1 cellular context compared by ENCODE assay signal in genomic region chr2:227817940-227818568, GRCh38.
A peak's percentile ranks its signal among the peaks of the same experiment; 100 is the strongest.
TF ChIP-seq lines count a peak whose summit lies in the region.

No MANE protein-coding gene starts in this region.

TF ChIP-seq in HepG2, 621 proteins besides CTCF, POLR2A, EP300 and RAD21 (continued from another document and continues in another):
- TF ChIP-seq, protein P1, sequence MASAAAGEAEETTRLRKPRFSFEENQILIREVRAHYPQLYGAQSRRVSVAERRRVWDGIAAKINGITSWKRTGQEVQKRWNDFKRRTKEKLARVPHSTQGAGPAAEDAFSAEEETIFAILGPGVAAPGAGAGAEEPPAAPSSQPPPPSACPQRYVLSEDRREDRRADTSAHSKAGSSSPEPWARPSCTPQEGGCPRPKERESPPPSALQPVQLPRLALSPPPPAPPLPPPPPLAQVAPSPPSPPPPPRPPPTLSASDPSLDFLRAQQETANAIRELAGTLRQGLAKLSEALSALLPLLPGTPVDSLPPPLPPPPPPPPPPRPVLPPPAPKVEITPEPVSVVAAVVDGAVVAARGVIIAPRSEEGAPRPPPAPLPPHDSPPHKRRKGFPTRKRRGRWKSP (CRISPR knock-in tag; IDR thresholded peaks at IDR 0.05): peak; percentile 57; the same call in 1 of the 2 replicates
- peak; percentile 93 for TF ChIP-seq PAF1 (CRISPR knock-in tag; IDR thresholded peaks at IDR 0.05)
- 0 out of 2 replicates have a peak, but pooled peaks have one; percentile 8 for TF ChIP-seq NAIF1 (CRISPR knock-in tag; IDR thresholded peaks at IDR 0.05; ENCODE audit: borderline replicate concordance)
- TF ChIP-seq, protein P2, sequence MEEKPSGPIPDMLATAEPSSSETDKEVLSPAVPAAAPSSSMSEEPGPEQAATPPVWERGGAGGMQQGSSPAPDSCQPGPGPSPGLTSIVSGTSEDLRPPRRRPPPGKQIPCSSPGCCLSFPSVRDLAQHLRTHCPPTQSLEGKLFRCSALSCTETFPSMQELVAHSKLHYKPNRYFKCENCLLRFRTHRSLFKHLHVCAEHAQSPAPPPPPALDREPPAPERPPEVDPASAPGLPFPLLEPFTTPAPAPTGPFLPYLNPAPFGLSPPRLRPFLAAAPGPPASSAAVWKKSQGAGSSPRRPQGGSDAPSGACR (CRISPR knock-in tag; IDR thresholded peaks at IDR 0.05): peak; percentile 55
- TF ChIP-seq, protein P3, sequence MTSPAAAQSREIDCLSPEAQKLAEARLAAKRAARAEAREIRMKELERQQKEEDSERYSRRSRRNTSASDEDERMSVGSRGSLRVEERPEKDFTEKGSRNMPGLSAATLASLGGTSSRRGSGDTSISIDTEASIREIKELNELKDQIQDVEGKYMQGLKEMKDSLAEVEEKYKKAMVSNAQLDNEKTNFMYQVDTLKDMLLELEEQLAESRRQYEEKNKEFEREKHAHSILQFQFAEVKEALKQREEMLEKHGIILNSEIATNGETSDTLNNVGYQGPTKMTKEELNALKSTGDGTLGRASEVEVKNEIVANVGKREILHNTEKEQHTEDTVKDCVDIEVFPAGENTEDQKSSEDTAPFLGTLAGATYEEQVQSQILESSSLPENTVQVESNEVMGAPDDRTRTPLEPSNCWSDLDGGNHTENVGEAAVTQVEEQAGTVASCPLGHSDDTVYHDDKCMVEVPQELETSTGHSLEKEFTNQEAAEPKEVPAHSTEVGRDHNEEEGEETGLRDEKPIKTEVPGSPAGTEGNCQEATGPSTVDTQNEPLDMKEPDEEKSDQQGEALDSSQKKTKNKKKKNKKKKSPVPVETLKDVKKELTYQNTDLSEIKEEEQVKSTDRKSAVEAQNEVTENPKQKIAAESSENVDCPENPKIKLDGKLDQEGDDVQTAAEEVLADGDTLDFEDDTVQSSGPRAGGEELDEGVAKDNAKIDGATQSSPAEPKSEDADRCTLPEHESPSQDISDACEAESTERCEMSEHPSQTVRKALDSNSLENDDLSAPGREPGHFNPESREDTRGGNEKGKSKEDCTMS (CRISPR knock-in tag; conservative IDR thresholded peaks at IDR 0.05): no peak
- TF ChIP-seq, protein P4, sequence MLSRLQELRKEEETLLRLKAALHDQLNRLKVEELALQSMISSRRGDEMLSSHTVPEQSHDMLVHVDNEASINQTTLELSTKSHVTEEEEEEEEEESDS (CRISPR knock-in tag; IDR thresholded peaks at IDR 0.05; ENCODE audit: borderline replicate concordance): 0 out of 2 replicates have a peak, but pooled peaks have one; percentile 83
- no peak for TF ChIP-seq ZBTB42 (CRISPR knock-in tag; IDR thresholded peaks at IDR 0.05)
- TF ChIP-seq ZMYM4 (CRISPR knock-in tag; IDR thresholded peaks at IDR 0.05): no peak
- TF ChIP-seq ZNF800 (CRISPR knock-in tag; IDR thresholded peaks at IDR 0.05): peak; percentile 71; the same call in 1 of the 2 replicates
- TF ChIP-seq STAG1 (CRISPR knock-in tag; IDR thresholded peaks at IDR 0.05): no peak
- TF ChIP-seq ZNF251 (CRISPR knock-in tag; IDR thresholded peaks at IDR 0.05): no peak
- TF ChIP-seq, protein P5, sequence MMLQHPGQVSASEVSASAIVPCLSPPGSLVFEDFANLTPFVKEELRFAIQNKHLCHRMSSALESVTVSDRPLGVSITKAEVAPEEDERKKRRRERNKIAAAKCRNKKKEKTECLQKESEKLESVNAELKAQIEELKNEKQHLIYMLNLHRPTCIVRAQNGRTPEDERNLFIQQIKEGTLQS (CRISPR knock-in tag; IDR thresholded peaks at IDR 0.05): peak; percentile 74
- no peak; the same call in 1 of the 2 replicates for TF ChIP-seq SNAPC2 (CRISPR knock-in tag; IDR thresholded peaks at IDR 0.05)
- no peak for TF ChIP-seq ZNF883 (CRISPR knock-in tag; IDR thresholded peaks at IDR 0.05; ENCODE audit: not compliant biosample characterization)
- peak; percentile 93 for TF ChIP-seq FLYWCH1 (CRISPR knock-in tag; IDR thresholded peaks at IDR 0.05)
- TF ChIP-seq HNRNPH1 (optimal IDR thresholded peaks at IDR 0.05; ENCODE audit: low read depth, low read length): no peak
- no peak for TF ChIP-seq ZNF839 (CRISPR knock-in tag; IDR thresholded peaks at IDR 0.05; ENCODE audit: borderline replicate concordance)
- TF ChIP-seq MZF1 (CRISPR knock-in tag; IDR thresholded peaks at IDR 0.05; ENCODE audit: borderline replicate concordance): no peak
- peak; percentile 45; the same call in 1 of the 2 replicates for TF ChIP-seq HOXA5 (CRISPR knock-in tag; IDR thresholded peaks at IDR 0.05)
- TF ChIP-seq PBX2 (CRISPR knock-in tag; IDR thresholded peaks at IDR 0.05): no peak
- no peak for TF ChIP-seq ZFP1 (CRISPR knock-in tag; IDR thresholded peaks at IDR 0.05)
- no peak for TF ChIP-seq ZNF432 (CRISPR knock-in tag; IDR thresholded peaks at IDR 0.05; ENCODE audit: borderline replicate concordance)
- 0 out of 2 replicates have a peak, but pooled peaks have one; percentile 67 for TF ChIP-seq GLI4 (CRISPR knock-in tag; IDR thresholded peaks at IDR 0.05; ENCODE audit: borderline replicate concordance)
- no peak for TF ChIP-seq ZNF543 (CRISPR knock-in tag; IDR thresholded peaks at IDR 0.05)
- no peak; the same call in 1 of the 2 replicates for TF ChIP-seq ZNF44 (CRISPR knock-in tag; IDR thresholded peaks at IDR 0.05)
- no peak for TF ChIP-seq SNAI1 (CRISPR knock-in tag; IDR thresholded peaks at IDR 0.05; ENCODE audit: borderline replicate concordance)
- TF ChIP-seq ARID2 (CRISPR knock-in tag; IDR thresholded peaks at IDR 0.05; ENCODE audit: borderline replicate concordance): peak; percentile 53
- TF ChIP-seq TBP (CRISPR knock-in tag; IDR thresholded peaks at IDR 0.05): no peak
- peak; percentile 24; the same call in 1 of the 2 replicates for TF ChIP-seq ETV5 (CRISPR knock-in tag; IDR thresholded peaks at IDR 0.05; ENCODE audit: borderline replicate concordance)
- no peak for TF ChIP-seq ZNF607 (CRISPR knock-in tag; IDR thresholded peaks at IDR 0.05; ENCODE audit: borderline replicate concordance)
- TF ChIP-seq FOXA3 (CRISPR knock-in tag; IDR thresholded peaks at IDR 0.05): no peak; the same call in 1 of the 2 replicates
- TF ChIP-seq, protein P6, sequence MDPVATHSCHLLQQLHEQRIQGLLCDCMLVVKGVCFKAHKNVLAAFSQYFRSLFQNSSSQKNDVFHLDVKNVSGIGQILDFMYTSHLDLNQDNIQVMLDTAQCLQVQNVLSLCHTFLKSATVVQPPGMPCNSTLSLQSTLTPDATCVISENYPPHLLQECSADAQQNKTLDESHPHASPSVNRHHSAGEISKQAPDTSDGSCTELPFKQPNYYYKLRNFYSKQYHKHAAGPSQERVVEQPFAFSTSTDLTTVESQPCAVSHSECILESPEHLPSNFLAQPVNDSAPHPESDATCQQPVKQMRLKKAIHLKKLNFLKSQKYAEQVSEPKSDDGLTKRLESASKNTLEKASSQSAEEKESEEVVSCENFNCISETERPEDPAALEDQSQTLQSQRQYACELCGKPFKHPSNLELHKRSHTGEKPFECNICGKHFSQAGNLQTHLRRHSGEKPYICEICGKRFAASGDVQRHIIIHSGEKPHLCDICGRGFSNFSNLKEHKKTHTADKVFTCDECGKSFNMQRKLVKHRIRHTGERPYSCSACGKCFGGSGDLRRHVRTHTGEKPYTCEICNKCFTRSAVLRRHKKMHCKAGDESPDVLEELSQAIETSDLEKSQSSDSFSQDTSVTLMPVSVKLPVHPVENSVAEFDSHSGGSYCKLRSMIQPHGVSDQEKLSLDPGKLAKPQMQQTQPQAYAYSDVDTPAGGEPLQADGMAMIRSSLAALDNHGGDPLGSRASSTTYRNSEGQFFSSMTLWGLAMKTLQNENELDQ (CRISPR knock-in tag; IDR thresholded peaks at IDR 0.05; ENCODE audit: borderline replicate concordance): no peak
- no peak for TF ChIP-seq HNRNPLL (IDR thresholded peaks at IDR 0.05; ENCODE audit: low read depth, low read length, poor library complexity, severe bottlenecking)
- TF ChIP-seq SALL2 (CRISPR knock-in tag; IDR thresholded peaks at IDR 0.05): no peak
- no peak for TF ChIP-seq ISX (CRISPR knock-in tag; conservative IDR thresholded peaks at IDR 0.05)
- TF ChIP-seq, protein P7, sequence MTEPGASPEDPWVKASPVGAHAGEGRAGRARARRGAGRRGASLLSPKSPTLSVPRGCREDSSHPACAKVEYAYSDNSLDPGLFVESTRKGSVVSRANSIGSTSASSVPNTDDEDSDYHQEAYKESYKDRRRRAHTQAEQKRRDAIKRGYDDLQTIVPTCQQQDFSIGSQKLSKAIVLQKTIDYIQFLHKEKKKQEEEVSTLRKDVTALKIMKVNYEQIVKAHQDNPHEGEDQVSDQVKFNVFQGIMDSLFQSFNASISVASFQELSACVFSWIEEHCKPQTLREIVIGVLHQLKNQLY (CRISPR knock-in tag; IDR thresholded peaks at IDR 0.05): peak; percentile 25; the same call in 1 of the 2 replicates
- TF ChIP-seq ZNF383 (CRISPR knock-in tag; IDR thresholded peaks at IDR 0.05; ENCODE audit: borderline replicate concordance): no peak
- TF ChIP-seq ZNF609 (CRISPR knock-in tag; IDR thresholded peaks at IDR 0.05; ENCODE audit: borderline replicate concordance): no peak
- no peak for TF ChIP-seq SMAD3 (CRISPR knock-in tag; IDR thresholded peaks at IDR 0.05)
- TF ChIP-seq ZNF20 (CRISPR knock-in tag; IDR thresholded peaks at IDR 0.05): no peak; the same call in 1 of the 2 replicates
- peak; percentile 31; the same call in 1 of the 2 replicates for TF ChIP-seq TCF7 (IDR thresholded peaks at IDR 0.05; ENCODE audit: low read depth)
- TF ChIP-seq ZNF430 (CRISPR knock-in tag; IDR thresholded peaks at IDR 0.05): no peak; the same call in 1 of the 2 replicates
- no peak for TF ChIP-seq YY1 (IDR thresholded peaks at IDR 0.05; ENCODE audit: insufficient read depth, insufficient replicate concordance, low read depth, low read length)
- peak; percentile 49 for TF ChIP-seq ZSCAN21 (CRISPR knock-in tag; IDR thresholded peaks at IDR 0.05; ENCODE audit: borderline replicate concordance)
- TF ChIP-seq ZNF331 (CRISPR knock-in tag; IDR thresholded peaks at IDR 0.05): no peak; the same call in 1 of the 2 replicates
- peak; percentile 41; the same call in 1 of the 2 replicates for TF ChIP-seq RFXAP (CRISPR knock-in tag; IDR thresholded peaks at IDR 0.05; ENCODE audit: borderline replicate concordance)
- no peak for TF ChIP-seq CENPX (CRISPR knock-in tag; IDR thresholded peaks at IDR 0.05)
- TF ChIP-seq NR3C1 (CRISPR knock-in tag; IDR thresholded peaks at IDR 0.05): no peak
- 0 out of 2 replicates have a peak, but pooled peaks have one; percentile 23 for TF ChIP-seq ZIK1 (CRISPR knock-in tag; IDR thresholded peaks at IDR 0.05; ENCODE audit: borderline replicate concordance, low read depth)
- no peak for TF ChIP-seq ZNF644 (CRISPR knock-in tag; IDR thresholded peaks at IDR 0.05; ENCODE audit: low read depth)
